In the genomic region with DNA sequence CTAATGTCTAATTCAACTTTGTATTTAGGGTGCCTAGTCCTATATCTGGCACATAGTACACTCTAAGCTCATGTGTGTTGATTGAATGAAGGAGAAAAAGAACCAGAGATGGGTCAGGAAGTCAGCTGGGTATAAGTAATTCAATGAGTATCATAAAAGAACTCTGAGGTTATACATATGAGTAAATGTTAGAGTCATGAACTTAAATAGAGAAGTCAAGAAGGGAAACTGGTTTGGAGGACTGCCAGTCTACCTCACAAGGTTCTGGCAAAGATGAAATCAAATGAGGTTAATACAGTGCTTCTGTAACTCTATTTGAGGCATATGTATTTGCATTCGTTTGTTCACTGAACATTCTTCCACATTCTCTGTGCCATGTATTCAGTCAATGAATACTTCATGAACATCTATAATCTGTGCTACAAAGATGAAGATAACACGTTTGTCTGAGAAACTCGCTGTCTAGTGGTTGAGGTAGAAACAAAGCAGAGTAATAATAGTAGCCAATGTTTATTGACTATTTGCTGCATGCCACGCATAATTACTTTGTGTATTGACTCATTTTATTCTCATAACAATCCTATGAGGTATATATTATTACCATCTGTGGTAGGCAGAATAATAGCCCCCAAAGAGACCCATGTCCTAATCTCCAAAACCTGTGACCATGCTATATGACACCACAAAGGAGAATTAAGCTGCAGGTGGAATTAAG, we compare ENCODE assay signal across 8 cellular contexts.
DNase-seq lines count a peak whose midpoint lies in the region; ATAC-seq lines count a peak whose summit lies in the region.
"Had no signal": no experiment of that assay in that cellular context is flagged by ENCODE, and none has a peak within 500 bp of the region (broad histone marks: within the 10 kb centered on the region; RNA-seq: fewer than 3 reads in every experiment).

No MANE protein-coding gene starts in this region.

- no peaks in the 10 kb centered on the region for H3K36me3 ChIP-seq in neuronal stem cell (replicated peaks in 1 of 2; ENCODE audit: control insufficient read depth in 2 of 2, insufficient read depth in 2 of 2, low read length in 2 of 2)

- H3K36me3 Mint-ChIP-seq in T-helper 17 cell (ENCODE audit: low read depth), result peaks cover 3% of the 10 kb centered on the region
- H3K36me3 Mint-ChIP-seq in naive thymus-derived CD8-positive, alpha-beta T cell, result no peaks in the 10 kb centered on the region

- peak overlapping the region; percentile 81 for H3K4me3 Mint-ChIP-seq in T-helper 17 cell
- peak overlapping the region in 7 of 10 donors; percentile 1 to 25 (median 8) for H3K4me3 Mint-ChIP-seq in naive thymus-derived CD8-positive, alpha-beta T cell

- H3K27ac Mint-ChIP-seq in T-helper 17 cell, result peak overlapping the region; percentile 30
- peak overlapping the region in 2 of 10 donors; percentile 4 to 11 for H3K27ac Mint-ChIP-seq in naive thymus-derived CD8-positive, alpha-beta T cell

- no peak overlapping the region for H4K8ac ChIP-seq in neuronal stem cell (ENCODE audit: low read depth, low read length)

- no peaks in the 10 kb centered on the region for H3K27me3 Mint-ChIP-seq in T-helper 17 cell
- H3K27me3 Mint-ChIP-seq in naive thymus-derived CD8-positive, alpha-beta T cell, result peaks cover 0 to 2% (median 0%) of the 10 kb centered on the region in 5 donors

- H2BK120ac ChIP-seq in neuronal stem cell (ENCODE audit: low read depth, low read length), result no peak overlapping the region

- H2BK12ac ChIP-seq in neuronal stem cell (ENCODE audit: low read length), result no peak overlapping the region

- no peaks in the 10 kb centered on the region for H3K9me3 Mint-ChIP-seq in naive thymus-derived CD8-positive, alpha-beta T cell

- H3K27me3 ChIP-seq in neuronal stem cell (ENCODE audit: control insufficient read depth in 3 of 3, insufficient read depth in 3 of 3, low read depth in 1 of 3, low read length in 3 of 3), result no peaks in the 10 kb centered on the region

- no peak overlapping the region for H2AFZ ChIP-seq in neuronal stem cell (ENCODE audit: low read length)

- POLR2A ChIA-PET in naive thymus-derived CD8-positive, alpha-beta T cell (lab: Charles Lee), result interaction anchor here (0.7 kb wide), 1 partner anchor 124 kb away, joined by 3 read pairs; no protein-coding TSS in a partner anchor

- no peaks in the 10 kb centered on the region for H3K79me1 ChIP-seq in neuronal stem cell (ENCODE audit: low read depth, low read length)

- no peak overlapping the region for H3K23ac ChIP-seq in neuronal stem cell (ENCODE audit: low read depth, low read length, poor library complexity)

- H3K4ac ChIP-seq in neuronal stem cell (ENCODE audit: low read length), result no peak overlapping the region

- H3K4me3 ChIP-seq in neuronal stem cell (ENCODE audit: low read length in 2 of 2), result no peak overlapping the region

- no peak overlapping the region for H2BK5ac ChIP-seq in neuronal stem cell (ENCODE audit: low read length)

- H3K4me2 ChIP-seq in neuronal stem cell (ENCODE audit: insufficient read depth, low read length, poor library complexity, severe bottlenecking), result no peak overlapping the region

- no peak overlapping the region for H3K9ac ChIP-seq in neuronal stem cell (ENCODE audit: low read depth, low read length, poor library complexity)

- WGBS in neuronal stem cell (ENCODE audit: extremely low coverage in 2 of 2, insufficient read length in 2 of 2, insufficient replicate concordance in 1 of 2), 2 donors, result no CpG with 5 or more reads among the region's 4 CpGs

- H3K9me3 ChIP-seq in T-helper 17 cell (ENCODE audit: control insufficient read depth, low read length, poor library complexity, severe bottlenecking) (no peaks in the 10 kb centered on the region), neuronal stem cell (replicated peaks in 1 of 2; ENCODE audit: control insufficient read depth in 2 of 2, insufficient read depth in 1 of 2, low read depth in 1 of 2, low read length in 2 of 2) (no peaks in the 10 kb centered on the region)

- H3K18ac ChIP-seq in neuronal stem cell (ENCODE audit: low read length), result no peak overlapping the region

- H3K27ac ChIP-seq in neuronal stem cell (replicated peaks; ENCODE audit: low read length), result no peak overlapping the region

- no peak overlapping the region for H3K14ac ChIP-seq in neuronal stem cell (ENCODE audit: low read length)

- intact Hi-C loops in posterior vena cava (cut with DNase I), result no loop called here

- H3K4me1 Mint-ChIP-seq in T-helper 17 cell, result peaks cover 46% of the 10 kb centered on the region
- H3K4me1 Mint-ChIP-seq in naive thymus-derived CD8-positive, alpha-beta T cell, result peaks cover 36 to 65% (median 56%) of the 10 kb centered on the region in 4 donors

- H3K4me1 ChIP-seq in neuronal stem cell (ENCODE audit: control insufficient read depth in 2 of 2, insufficient read depth in 1 of 2, low read depth in 1 of 2, low read length in 2 of 2), result no peaks in the 10 kb centered on the region

- H2BK15ac ChIP-seq in neuronal stem cell (ENCODE audit: low read length), result no peak overlapping the region

- H2AK5ac ChIP-seq in neuronal stem cell (ENCODE audit: low read depth, low read length), result no peak overlapping the region

- ATAC-seq in GM19025 (IDR thresholded peaks at IDR 0.05; ENCODE audit: low read depth, unreplicated experiment) (peak; percentile 66), HG02938 (IDR thresholded peaks at IDR 0.05; ENCODE audit: unreplicated experiment) (peak; percentile 53), T-helper 17 cell (peak; percentile 61)
- ATAC-seq in naive thymus-derived CD8-positive, alpha-beta T cell, result peak; percentile 50 to 74

- no peak overlapping the region for H4K91ac ChIP-seq in neuronal stem cell (ENCODE audit: low read depth, low read length, poor library complexity)

- DNase-seq in T-helper 17 cell (no peak), NCI-H2081 (lab: John Stamatoyannopoulos, UW) (no peak), neuronal stem cell (ENCODE audit: low spot score) (no peak), posterior vena cava (ENCODE audit: low spot score) (no peak)
- peak in 4 of 10 donors; percentile 29 to 64 (median 50) for DNase-seq in naive thymus-derived CD8-positive, alpha-beta T cell
- DNase-seq: islet precursor cell had no signal
